2 cellular contexts compared by ENCODE assay signal in the genomic region with DNA sequence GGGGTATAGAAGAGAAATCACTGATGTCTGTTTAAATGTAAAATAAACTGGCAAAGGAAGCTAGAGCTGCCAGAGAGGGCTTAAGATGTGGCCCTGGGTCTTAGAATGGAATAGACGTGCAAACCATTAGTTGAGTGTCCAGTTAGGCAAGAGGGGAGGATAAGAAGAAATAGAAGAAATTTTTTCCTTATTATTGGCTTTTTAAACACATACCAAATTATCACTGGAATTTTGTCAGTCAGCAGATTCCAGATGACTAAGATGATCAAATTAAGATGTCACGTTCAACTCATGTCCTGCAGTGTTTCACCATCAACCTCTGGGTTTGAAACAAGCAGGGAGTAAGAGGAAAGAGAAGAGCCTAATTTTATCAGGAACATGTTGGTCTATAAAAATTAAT.
TF ChIP-seq lines count a peak whose summit lies in the region.

No MANE protein-coding gene starts in this region.

TF ChIP-seq in IMR-90, 13 proteins besides CTCF, POLR2A, EP300 and RAD21:
- TF ChIP-seq BHLHE40 (IDR thresholded peaks at IDR 0.05; ENCODE audit: low read depth, low read length) (peak; percentile 68; the same call in 1 of the 2 replicates), RCOR1 (IDR thresholded peaks at IDR 0.05; ENCODE audit: insufficient replicate concordance, low read length) (no peak), MAFK (IDR thresholded peaks at IDR 0.05; ENCODE audit: low read depth, low read length) (peak; percentile 66)

TF ChIP-seq in H1, 55 proteins besides CTCF, POLR2A, EP300 and RAD21:
- TF ChIP-seq BCL11A (IDR thresholded peaks at IDR 0.05; ENCODE audit: low read depth in 2 of 2, low read length in 2 of 2) (no peak), GABPA (IDR thresholded peaks at IDR 0.05; ENCODE audit: borderline replicate concordance, insufficient read depth, low read length) (no peak), EZH2 (IDR thresholded peaks at IDR 0.05; ENCODE audit: low read depth, low read length, severe bottlenecking) (no peak), MAFK (IDR thresholded peaks at IDR 0.05; ENCODE audit: low read depth, low read length) (no peak), POU5F1 (IDR thresholded peaks at IDR 0.05; ENCODE audit: low read depth, low read length) (no peak), KDM1A (IDR thresholded peaks at IDR 0.05; ENCODE audit: borderline replicate concordance, low read length) (no peak), CTBP2 (IDR thresholded peaks at IDR 0.05; ENCODE audit: borderline replicate concordance, insufficient read depth, insufficient read length, low read length) (no peak), TAF7 (optimal IDR thresholded peaks at IDR 0.05; ENCODE audit: borderline replicate concordance, low read depth, low read length) (no peak), GTF2F1 (IDR thresholded peaks at IDR 0.05; ENCODE audit: borderline replicate concordance, low read depth, low read length) (no peak), SP2 (IDR thresholded peaks at IDR 0.05; ENCODE audit: low read length) (no peak), SAP30 (IDR thresholded peaks at IDR 0.05; ENCODE audit: insufficient read depth, insufficient replicate concordance, low read length) (no peak), BRCA1 (IDR thresholded peaks at IDR 0.05; ENCODE audit: low read depth, low read length) (no peak)
TF ChIP-seq in H1: peak in this region for 0.
